Comparison of ENCODE assay signal across 8 cellular contexts in genomic region chr12:121802843-121803698, GRCh38. TPM values are rescaled to one million over a fixed set of nuclear protein-coding genes. Genes with fewer than 3 reads are reported as not detected.
DNase-seq lines count a peak whose midpoint lies in the region; ATAC-seq and TF ChIP-seq lines count a peak whose summit lies in the region.

No MANE protein-coding gene starts in this region.

- H3K27me3 ChIP-seq in Karpas-422 (ENCODE audit: low read length), result no peaks in the 10 kb centered on the region; the same call in 1 of the 2 replicates
- no peaks in the 10 kb centered on the region for H3K27me3 ChIP-seq in Peyer's patch
- no peaks in the 10 kb centered on the region for H3K27me3 ChIP-seq in mucosa of stomach (ENCODE audit: control insufficient read depth, insufficient read depth, low read length)

- H3K27me3 Mint-ChIP-seq in activated T-cell treated with anti-CD3 and anti-CD28 coated beads, Interleukin-2, amount 50 U/mL, for 72 hours (ENCODE audit: low read depth), result no peaks in the 10 kb centered on the region

- H3K9me2 ChIP-seq in Karpas-422 (replicated peaks; ENCODE audit: insufficient read depth, low read length), result no peaks in the 10 kb centered on the region

- TF ChIP-seq POLR2A in Peyer's patch (IDR thresholded peaks at IDR 0.05), result peak; percentile 98 to 99

- H3K9ac ChIP-seq in Karpas-422 (ENCODE audit: low read length) (peak overlapping the region; percentile 82), mucosa of stomach (ENCODE audit: low read length) (peak overlapping the region; percentile 100)

- peak overlapping the region; percentile 98 for H3K27ac Mint-ChIP-seq in activated T-cell treated with anti-CD3 and anti-CD28 coated beads, Interleukin-2, amount 50 U/mL, for 72 hours

- peaks cover 28 to 34% of the 10 kb centered on the region in 2 donors for H3K36me3 Mint-ChIP-seq in activated T-cell treated with anti-CD3 and anti-CD28 coated beads, Interleukin-2, amount 50 U/mL, for 72 hours (ENCODE audit: insufficient read depth in 2 of 2)

- H3K36me3 ChIP-seq in Karpas-422 (ENCODE audit: insufficient read depth, low read length), result no peaks in the 10 kb centered on the region
- H3K36me3 ChIP-seq in Peyer's patch, result peaks cover 0 to 6% (median 0%) of the 10 kb centered on the region in 3 donors
- peaks cover 4% of the 10 kb centered on the region for H3K36me3 ChIP-seq in mucosa of stomach (ENCODE audit: control insufficient read depth, insufficient read depth, low read length)

- H3K9me3 Mint-ChIP-seq in activated T-cell treated with anti-CD3 and anti-CD28 coated beads, Interleukin-2, amount 50 U/mL, for 72 hours, result no peaks in the 10 kb centered on the region

- no peaks in the 10 kb centered on the region for H3K9me3 ChIP-seq in Karpas-422 (ENCODE audit: low read length)
- no peaks in the 10 kb centered on the region for H3K9me3 ChIP-seq in Peyer's patch
- H3K9me3 ChIP-seq in mucosa of stomach (ENCODE audit: control insufficient read depth, low read length), result no peaks in the 10 kb centered on the region

- H3K4me3 Mint-ChIP-seq in activated T-cell treated with anti-CD3 and anti-CD28 coated beads, Interleukin-2, amount 50 U/mL, for 72 hours, result peak overlapping the region; percentile 95 to 100

- peaks cover 36% of the 10 kb centered on the region for H3K4me1 Mint-ChIP-seq in activated T-cell treated with anti-CD3 and anti-CD28 coated beads, Interleukin-2, amount 50 U/mL, for 72 hours (ENCODE audit: low read depth)

- no peak for TF ChIP-seq CTCF in Peyer's patch (IDR thresholded peaks at IDR 0.05)

- H4K20me1 ChIP-seq in Karpas-422 (ENCODE audit: insufficient read depth, low read depth, low read length), result peaks cover 18% of the 10 kb centered on the region

- no peaks in the 10 kb centered on the region for H3K79me2 ChIP-seq in Karpas-422 (ENCODE audit: low read length)

- H3K4me1 ChIP-seq in Karpas-422 (ENCODE audit: low read length) (peaks cover 83% of the 10 kb centered on the region), Peyer's patch (peaks cover 0 to 36% (median 24%) of the 10 kb centered on the region in 4 donors), mucosa of stomach (ENCODE audit: control insufficient read depth, insufficient read depth, low read length) (peaks cover 31% of the 10 kb centered on the region)

- H3K4me3 ChIP-seq in Karpas-422 (ENCODE audit: low read length) (peak overlapping the region; percentile 68), Peyer's patch (peak overlapping the region; percentile 82 to 93 (median 88)), mucosa of stomach (ENCODE audit: low read length) (peak overlapping the region; percentile 18)

- H3K27ac ChIP-seq in Karpas-422 (ENCODE audit: low read length) (peak overlapping the region; percentile 95), Peyer's patch (peak overlapping the region; percentile 100)

- ATAC-seq in GM21619 (IDR thresholded peaks at IDR 0.05; ENCODE audit: unreplicated experiment) (peak; percentile 39), esophagus mucosa (peak; percentile 49)
- ATAC-seq in activated T-cell treated with anti-CD3 and anti-CD28 coated beads, Interleukin-2, amount 50 U/mL, for 72 hours (replicated peaks in 1 of 2), result peak; percentile 50 to 68

- DNase-seq in DMS 273 (lab: John Stamatoyannopoulos, UW; ENCODE audit: unreplicated experiment) (peak; percentile 94), Karpas-422 (peak; percentile 97), Peyer's patch (peak; percentile 94 to 97 (median 95))
- peak; percentile 87 to 93 for DNase-seq in activated T-cell treated with anti-CD3 and anti-CD28 coated beads, Interleukin-2, amount 50 U/mL, for 72 hours
- peak; percentile 66 to 74 for DNase-seq in stimulated activated CD8-positive, alpha-beta memory T cell treated with anti-CD3 and anti-CD28 coated beads, Interleukin-7, amount 100 ng/mL, for 1 hour (ENCODE audit: low read depth in 2 of 2)

- H3K4me2 ChIP-seq in Karpas-422 (ENCODE audit: low read depth, low read length, poor library complexity, severe bottlenecking), result peak overlapping the region; percentile 90

- peak overlapping the region; percentile 39 for H2AFZ ChIP-seq in Karpas-422 (ENCODE audit: low read length)

RNA-seq across cellular contexts. Expression of gene SETD1B, which starts 0.7 kb away (rescaled TPM):
- total RNA-seq in Karpas-422 (2014; rRNA removed; shearing (Covaris generic); ENCODE audit: low replicate concordance), result 2.1 and 2.3 TPM in 2 replicates
- total RNA-seq in Peyer's patch (10 to 100 TPM; 15.4 to 30.5 (median 25.3) TPM), esophagus mucosa (16.3 TPM)
- total RNA-seq in activated T-cell treated with anti-CD3 and anti-CD28 coated beads, Interleukin-2, amount 50 U/mL, for 72 hours, result 10 to 100 TPM; 20.3 to 21.2 TPM

RNA-seq across cellular contexts. Expression of gene RHOF, which starts 9.6 kb away (rescaled TPM):
- 7.2 and 17.5 TPM in 2 replicates for total RNA-seq in Karpas-422 (2014; rRNA removed; shearing (Covaris generic); ENCODE audit: low replicate concordance)
- total RNA-seq in Peyer's patch (100 to 1,000 TPM in 2 of 4 donors, 10 to 100 TPM in 2; 31.4 to 134 (median 91.0) TPM), esophagus mucosa (5.9 TPM)
- 100 to 1,000 TPM; 154 to 165 TPM for total RNA-seq in activated T-cell treated with anti-CD3 and anti-CD28 coated beads, Interleukin-2, amount 50 U/mL, for 72 hours

RNA-seq across cellular contexts. Expression of gene HPD, which starts 55.6 kb away (rescaled TPM):
- not detected in 2 replicates for total RNA-seq in Karpas-422 (2014; rRNA removed; shearing (Covaris generic); ENCODE audit: low replicate concordance)
- not detected for total RNA-seq in Peyer's patch
- total RNA-seq in activated T-cell treated with anti-CD3 and anti-CD28 coated beads, Interleukin-2, amount 50 U/mL, for 72 hours, result not detected
- 0.28 TPM for total RNA-seq in esophagus mucosa

Comparison
In these comparisons a context has a peak if more than half of its experiments do, and no peak if none do; other contexts are left out.
1. Peak in every context shown above with its lines: DNase-seq, ATAC-seq, H3K4me3 ChIP-seq and H3K27ac ChIP-seq.
2. H3K4me3 ChIP-seq: peak in every context shown above with its lines; median percentile 88 in Peyer's patch; 68 in Karpas-422; 18 in mucosa of stomach.